Comparison of ENCODE assay signal across 13 cellular contexts in the genomic region with DNA sequence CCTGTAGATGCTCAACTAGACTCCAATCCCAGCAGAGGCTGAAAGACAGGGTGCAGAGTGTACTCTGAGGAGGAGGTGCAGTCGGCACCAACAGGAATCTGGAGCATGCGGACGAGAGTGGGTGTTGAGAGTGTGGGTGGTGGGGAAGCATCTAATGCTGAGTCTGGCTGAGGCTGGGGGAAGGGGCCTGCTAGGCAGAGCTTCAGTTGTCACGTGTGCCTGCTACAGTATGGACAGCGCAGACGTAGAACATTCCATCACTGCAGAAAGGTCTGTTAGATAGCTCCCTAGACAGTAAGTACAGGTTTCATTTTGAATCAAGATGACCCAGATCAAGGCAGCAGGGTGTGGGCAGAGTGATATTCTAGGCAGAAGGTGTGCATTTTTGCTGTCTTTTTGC. TPM values are rescaled to one million over a fixed set of nuclear protein-coding genes. Genes with fewer than 3 reads are reported as not detected.
A peak's percentile ranks its signal among the peaks of the same experiment; 100 is the strongest.
DNase-seq lines count a peak whose midpoint lies in the region; ATAC-seq and TF ChIP-seq lines count a peak whose summit lies in the region.
"Had no signal": no experiment of that assay in that cellular context is flagged by ENCODE, and none has a peak within 500 bp of the region (broad histone marks: within the 10 kb centered on the region; RNA-seq: fewer than 3 reads in every experiment).

No MANE protein-coding gene starts in this region.

- no peak overlapping the region for H2AFZ ChIP-seq in neuronal stem cell (ENCODE audit: low read length)

- WGBS in neuronal stem cell (ENCODE audit: extremely low coverage in 2 of 2, insufficient read length in 2 of 2, insufficient replicate concordance in 1 of 2), 2 donors, result no CpG with 5 or more reads among the region's 6 CpGs
- 82 to 89% (median 85%) methylated on average over 6 of the region's 6 CpGs for WGBS in adrenal gland, 4 donors

- TF ChIP-seq CTCF in adrenal gland (IDR thresholded peaks at IDR 0.05), result no peak

- no peak overlapping the region for H3K4ac ChIP-seq in neuronal stem cell (ENCODE audit: low read length)

- peaks cover 6% of the 10 kb centered on the region for H3K9me3 Mint-ChIP-seq in T-helper 1 cell treated with Interleukin-12 subunit alpha and Interleukin-12 subunit beta and Interleukin-4 antibody, amounts not matched to agents 30 μg/mL and 1 μg/mL, for 36 hours

- H3K23ac ChIP-seq in neuronal stem cell (ENCODE audit: low read depth, low read length, poor library complexity), result no peak overlapping the region

- no peak overlapping the region for H4K8ac ChIP-seq in neuronal stem cell (ENCODE audit: low read depth, low read length)

- peak overlapping the region; percentile 63 for H3K9ac ChIP-seq in neuronal stem cell (ENCODE audit: low read depth, low read length, poor library complexity)

- no peak for TF ChIP-seq POLR2A in adrenal gland (IDR thresholded peaks at IDR 0.05)

- no peaks in the 10 kb centered on the region for H3K4me1 ChIP-seq in neuronal stem cell (ENCODE audit: control insufficient read depth in 2 of 2, insufficient read depth in 1 of 2, low read depth in 1 of 2, low read length in 2 of 2)
- H3K4me1 ChIP-seq in adrenal gland (replicated peaks in 1 of 2), result peaks cover 7 to 33% of the 10 kb centered on the region in 2 donors

- H3K4me3 Mint-ChIP-seq in T-helper 1 cell treated with Interleukin-12 subunit alpha and Interleukin-12 subunit beta and Interleukin-4 antibody, amounts not matched to agents 30 μg/mL and 1 μg/mL, for 36 hours, result peak overlapping the region; percentile 10

- H2BK120ac ChIP-seq in neuronal stem cell (ENCODE audit: low read depth, low read length), result no peak overlapping the region

- intact Hi-C loops in adrenal gland (cut with DNase I), result no loop called here

- no peak overlapping the region for H2BK5ac ChIP-seq in neuronal stem cell (ENCODE audit: low read length)

- H3K27me3 ChIP-seq in neuronal stem cell (ENCODE audit: control insufficient read depth in 3 of 3, insufficient read depth in 3 of 3, low read depth in 1 of 3, low read length in 3 of 3) (no peaks in the 10 kb centered on the region), adrenal gland (no peaks in the 10 kb centered on the region)
- H3K27me3 ChIP-seq: ovary had no signal

- H3K27me3 Mint-ChIP-seq in T-helper 1 cell treated with Interleukin-12 subunit alpha and Interleukin-12 subunit beta and Interleukin-4 antibody, amounts not matched to agents 30 μg/mL and 1 μg/mL, for 36 hours (ENCODE audit: low read depth), result no peaks in the 10 kb centered on the region

- H4K91ac ChIP-seq in neuronal stem cell (ENCODE audit: low read depth, low read length, poor library complexity), result no peak overlapping the region

- peaks cover 64% of the 10 kb centered on the region for H3K4me1 Mint-ChIP-seq in T-helper 1 cell treated with Interleukin-12 subunit alpha and Interleukin-12 subunit beta and Interleukin-4 antibody, amounts not matched to agents 30 μg/mL and 1 μg/mL, for 36 hours (ENCODE audit: low read depth)

- no peak overlapping the region for H3K14ac ChIP-seq in neuronal stem cell (ENCODE audit: low read length)

- peaks cover 5% of the 10 kb centered on the region for H3K79me1 ChIP-seq in neuronal stem cell (ENCODE audit: low read depth, low read length)

- DNase-seq in neuronal stem cell (ENCODE audit: low spot score) (no peak), NK-92 (lab: John Stamatoyannopoulos, UW; ENCODE audit: unreplicated experiment) (no peak), G401 (ENCODE audit: low spot score) (no peak), adrenal gland (no peak), AML-193 (lab: John Stamatoyannopoulos, UW) (no peak)
- DNase-seq: DMS 273 treated with DMSO at 0.1 percent for 48 hours, NCI-H69, ovary, T-helper 9 cell had no signal

- H2BK12ac ChIP-seq in neuronal stem cell (ENCODE audit: low read length), result no peak overlapping the region

- H3K36me3 ChIP-seq in neuronal stem cell (replicated peaks in 1 of 2; ENCODE audit: control insufficient read depth in 2 of 2, insufficient read depth in 2 of 2, low read length in 2 of 2), result peaks cover 42 to 81% of the 10 kb centered on the region in 2 donors
- H3K36me3 ChIP-seq in adrenal gland (replicated peaks in 1 of 2), result peaks cover 0 to 26% of the 10 kb centered on the region in 2 donors
- H3K36me3 ChIP-seq: ovary had no signal

- in situ Hi-C loops in G401 (cut with HindIII; ENCODE audit: low sequenced_read_pairs), result loop anchor here (10.0 to 25.0 kb wide), 2 partner anchors 64 to 179 kb away; a partner anchor contains a TSS

- H3K4me3 ChIP-seq in neuronal stem cell (ENCODE audit: low read length in 2 of 2) (no peak overlapping the region), adrenal gland (no peak overlapping the region)
- H3K4me3 ChIP-seq: ovary had no signal

- no peak overlapping the region for H3K4me2 ChIP-seq in neuronal stem cell (ENCODE audit: insufficient read depth, low read length, poor library complexity, severe bottlenecking)

- H3K27ac ChIP-seq in neuronal stem cell (replicated peaks; ENCODE audit: low read length) (no peak overlapping the region), adrenal gland (no peak overlapping the region)

- H3K9me3 ChIP-seq in neuronal stem cell (replicated peaks in 1 of 2; ENCODE audit: control insufficient read depth in 2 of 2, insufficient read depth in 1 of 2, low read depth in 1 of 2, low read length in 2 of 2), result no peaks in the 10 kb centered on the region
- no peaks in the 10 kb centered on the region for H3K9me3 ChIP-seq in adrenal gland (replicated peaks in 1 of 3)
- H3K9me3 ChIP-seq: ovary had no signal

- H3K27ac Mint-ChIP-seq in T-helper 1 cell treated with Interleukin-12 subunit alpha and Interleukin-12 subunit beta and Interleukin-4 antibody, amounts not matched to agents 30 μg/mL and 1 μg/mL, for 36 hours, result peak overlapping the region; percentile 31

- H3K36me3 Mint-ChIP-seq in T-helper 1 cell treated with Interleukin-12 subunit alpha and Interleukin-12 subunit beta and Interleukin-4 antibody, amounts not matched to agents 30 μg/mL and 1 μg/mL, for 36 hours (ENCODE audit: low read depth), result peaks cover 54% of the 10 kb centered on the region

- no peak overlapping the region for H3K18ac ChIP-seq in neuronal stem cell (ENCODE audit: low read length)

- peak; percentile 58 for ATAC-seq in GM18511 (IDR thresholded peaks at IDR 0.05; ENCODE audit: unreplicated experiment)
- peak; percentile 36 for ATAC-seq in GM21447 (IDR thresholded peaks at IDR 0.05; ENCODE audit: unreplicated experiment)

- no peak overlapping the region for H2AK5ac ChIP-seq in neuronal stem cell (ENCODE audit: low read depth, low read length)

- H2BK15ac ChIP-seq in neuronal stem cell (ENCODE audit: low read length), result no peak overlapping the region

RNA-seq across cellular contexts. Expression of a gene that starts 23.1 kb away (rescaled TPM):
- polyA plus RNA-seq in neuronal stem cell (2013, experiment 1 of 2), result 27.1 TPM
- 25.3 TPM for polyA plus RNA-seq in neuronal stem cell (2013, experiment 2 of 2)
- 72.9 and 84.9 TPM in 2 replicates for total RNA-seq in G401 (2014; rRNA removed; shearing (Covaris generic))
- 100 to 1,000 TPM in 6 of 8 donors, 10 to 100 TPM in 2; 60.9 to 216 (median 117) TPM for total RNA-seq in adrenal gland
- 10 to 100 TPM; 24.5 to 52.8 (median 43.5) TPM for polyA plus RNA-seq in adrenal gland

RNA-seq across cellular contexts. Expression of a gene that starts 23.3 kb away (rescaled TPM):
- polyA plus RNA-seq in neuronal stem cell (2013, experiment 1 of 2), result 6.4 TPM
- 5.6 TPM for polyA plus RNA-seq in neuronal stem cell (2013, experiment 2 of 2)
- 38.3 and 38.7 TPM in 2 replicates for total RNA-seq in G401 (2014; rRNA removed; shearing (Covaris generic))
- total RNA-seq in adrenal gland, result 10 to 100 TPM; 19.7 to 57.5 (median 29.6) TPM
- polyA plus RNA-seq in adrenal gland, result 10 to 100 TPM in 2 of 3 donors, 1 to 10 TPM in 1; 8.6 to 29.8 (median 25.7) TPM

RNA-seq across cellular contexts. Expression of a gene that starts 57.1 kb away (rescaled TPM):
- not detected for polyA plus RNA-seq in neuronal stem cell (2013, experiment 1 of 2)
- polyA plus RNA-seq in neuronal stem cell (2013, experiment 2 of 2), result not detected
- total RNA-seq in G401 (2014; rRNA removed; shearing (Covaris generic)), result not detected in 2 replicates
- not detected for total RNA-seq in adrenal gland
- not detected for polyA plus RNA-seq in adrenal gland
- total RNA-seq: LHCN-M2, ovary had no signal
- polyA plus RNA-seq: ovary had no signal
